Comparison of ENCODE assay signal across 1 cellular context in the genomic region with DNA sequence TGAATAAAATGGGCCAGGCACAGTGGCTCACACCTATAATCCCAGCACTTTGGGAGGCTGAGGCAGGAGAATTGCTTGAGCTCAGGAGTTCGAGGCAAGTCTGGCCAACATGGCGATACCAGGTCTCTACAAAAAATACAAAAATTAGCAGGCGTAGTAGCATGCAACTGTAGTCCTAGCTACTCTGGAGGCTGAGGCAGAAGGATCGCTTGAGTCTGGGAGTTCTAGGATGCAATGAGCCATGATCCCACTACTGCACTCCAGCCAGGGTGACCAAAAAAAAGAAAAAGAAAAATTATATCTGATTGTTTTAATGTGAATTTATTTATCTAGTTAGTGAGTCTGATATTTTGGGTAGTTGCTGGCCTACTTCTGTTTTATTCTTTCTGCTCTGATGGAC.
A peak's percentile ranks its signal among the peaks of the same experiment; 100 is the strongest.
TF ChIP-seq lines count a peak whose summit lies in the region.

No MANE protein-coding gene starts in this region.

TF ChIP-seq in K562, 482 proteins besides CTCF, POLR2A, EP300 and RAD21 (continued from another document):
- TF ChIP-seq, protein P1, sequence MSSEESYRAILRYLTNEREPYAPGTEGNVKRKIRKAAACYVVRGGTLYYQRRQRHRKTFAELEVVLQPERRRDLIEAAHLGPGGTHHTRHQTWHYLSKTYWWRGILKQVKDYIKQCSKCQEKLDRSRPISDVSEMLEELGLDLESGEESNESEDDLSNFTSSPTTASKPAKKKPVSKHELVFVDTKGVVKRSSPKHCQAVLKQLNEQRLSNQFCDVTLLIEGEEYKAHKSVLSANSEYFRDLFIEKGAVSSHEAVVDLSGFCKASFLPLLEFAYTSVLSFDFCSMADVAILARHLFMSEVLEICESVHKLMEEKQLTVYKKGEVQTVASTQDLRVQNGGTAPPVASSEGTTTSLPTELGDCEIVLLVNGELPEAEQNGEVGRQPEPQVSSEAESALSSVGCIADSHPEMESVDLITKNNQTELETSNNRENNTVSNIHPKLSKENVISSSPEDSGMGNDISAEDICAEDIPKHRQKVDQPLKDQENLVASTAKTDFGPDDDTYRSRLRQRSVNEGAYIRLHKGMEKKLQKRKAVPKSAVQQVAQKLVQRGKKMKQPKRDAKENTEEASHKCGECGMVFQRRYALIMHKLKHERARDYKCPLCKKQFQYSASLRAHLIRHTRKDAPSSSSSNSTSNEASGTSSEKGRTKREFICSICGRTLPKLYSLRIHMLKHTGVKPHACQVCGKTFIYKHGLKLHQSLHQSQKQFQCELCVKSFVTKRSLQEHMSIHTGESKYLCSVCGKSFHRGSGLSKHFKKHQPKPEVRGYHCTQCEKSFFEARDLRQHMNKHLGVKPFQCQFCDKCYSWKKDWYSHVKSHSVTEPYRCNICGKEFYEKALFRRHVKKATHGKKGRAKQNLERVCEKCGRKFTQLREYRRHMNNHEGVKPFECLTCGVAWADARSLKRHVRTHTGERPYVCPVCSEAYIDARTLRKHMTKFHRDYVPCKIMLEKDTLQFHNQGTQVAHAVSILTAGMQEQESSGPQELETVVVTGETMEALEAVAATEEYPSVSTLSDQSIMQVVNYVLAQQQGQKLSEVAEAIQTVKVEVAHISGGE (CRISPR knock-in tag; IDR thresholded peaks at IDR 0.05): 0 out of 6 replicates have a peak, but pooled peaks of 1 of the 3 experiments have one; percentile 3
- TF ChIP-seq POU5F1 (IDR thresholded peaks at IDR 0.05; ENCODE audit: borderline replicate concordance, low read depth, low read length, partially characterized antibody): no peak
- TF ChIP-seq HDAC3 (IDR thresholded peaks at IDR 0.05; ENCODE audit: borderline replicate concordance, partially characterized antibody): no peak
- TF ChIP-seq ETV6 (IDR thresholded peaks at IDR 0.05; ENCODE audit: borderline replicate concordance in 1 of 2, low read depth in 2 of 2, low read length in 1 of 2): no peak
- no peak for TF ChIP-seq ETV6 (CRISPR knock-in tag; IDR thresholded peaks at IDR 0.05; ENCODE audit: borderline replicate concordance)
- TF ChIP-seq SRF (CRISPR knock-in tag; IDR thresholded peaks at IDR 0.05): 0 out of 4 replicates have a peak, but pooled peaks of 1 of the 2 experiments have one; percentile 10
- TF ChIP-seq MAFK (IDR thresholded peaks at IDR 0.05; ENCODE audit: low read length): no peak
- TF ChIP-seq DIDO1 (tag; IDR thresholded peaks at IDR 0.05; ENCODE audit: low read depth): no peak
